Comparison of ENCODE assay signal across 17 cellular contexts in the genomic region with DNA sequence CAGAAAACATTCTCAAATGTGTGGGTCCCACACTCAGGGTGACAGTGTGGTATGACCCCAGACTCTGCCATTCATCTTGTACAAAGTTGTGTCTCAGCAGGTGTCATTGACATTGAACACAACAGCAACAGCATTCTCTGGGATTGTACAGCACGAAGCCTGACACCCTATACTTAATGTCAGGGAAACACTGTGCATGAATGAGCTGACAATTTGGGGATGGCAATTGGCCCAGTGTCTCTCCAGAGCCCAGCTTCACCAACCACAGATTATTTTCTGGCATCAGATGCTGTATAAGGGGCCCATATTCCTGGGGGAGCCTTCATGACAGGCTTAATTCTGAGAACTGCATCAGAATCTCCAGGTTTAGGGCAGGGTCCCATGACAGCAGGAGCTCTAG.
DNase-seq lines count a peak whose midpoint lies in the region; FAIRE-seq and TF ChIP-seq lines count a peak whose summit lies in the region.
"Had no signal": no experiment of that assay in that cellular context is flagged by ENCODE, and none has a peak within 500 bp of the region (broad histone marks: within the 10 kb centered on the region; RNA-seq: fewer than 3 reads in every experiment).

No MANE protein-coding gene starts in this region.

- TF ChIP-seq POLR2A in tibial nerve (IDR thresholded peaks at IDR 0.05) (no peak), ovary (IDR thresholded peaks at IDR 0.05) (no peak)

- FAIRE-seq in urothelium cell line (lab: Jason Lieb, UNC): peak; percentile 27
- FAIRE-seq: GM12878, GM19239, H1, HepG2 had no signal

- H3K27me3 ChIP-seq in tibial nerve: no peaks in the 10 kb centered on the region
- no peaks in the 10 kb centered on the region for H3K27me3 ChIP-seq in ovary
- H3K27me3 ChIP-seq: BLaER1 treated with 17β-estradiol and CSF1 and Interleukin-3, amounts not matched to agents 10 nM and 100 nM had no signal

- 56 to 75% methylated on average over 1 of the region's 1 CpG for WGBS in tibial nerve, 2 donors
- WGBS in ovary, 3 donors: 70 to 93% (median 73%) methylated on average over 1 of the region's 1 CpG

- H3K4me1 ChIP-seq in tibial nerve: no peaks in the 10 kb centered on the region
- H3K4me1 ChIP-seq in ovary (ENCODE audit: insufficient read depth): no peaks in the 10 kb centered on the region

- H3K4me3 ChIP-seq in tibial nerve (no peak overlapping the region), ovary (no peak overlapping the region)
- H3K4me3 ChIP-seq: BLaER1 treated with 17β-estradiol and CSF1 and Interleukin-3, amounts not matched to agents 10 nM and 100 nM; GM12878 had no signal

- no peak overlapping the region for H3K27ac ChIP-seq in tibial nerve
- H3K27ac ChIP-seq in ovary: no peak overlapping the region

- DNase-seq in COR-L47 (lab: John Stamatoyannopoulos, UW) (peak; percentile 27), NCI-H2081 treated with DMSO at 0.1 percent for 48 hours (lab: John Stamatoyannopoulos, UW) (peak; percentile 66), NCI-H69 (lab: John Stamatoyannopoulos, UW) (peak; percentile 87), urothelium cell line (ENCODE audit: low spot score) (no peak), tibial nerve (ENCODE audit: low spot score in 2 of 2) (no peak), ovary (no peak)
- DNase-seq: CD8-positive, alpha-beta T cell; DMS 273 treated with DMSO at 0.1 percent for 48 hours; DMS53; DND-41; EL; H9 had no signal

- TF ChIP-seq EP300 in tibial nerve (IDR thresholded peaks at IDR 0.05) (no peak), ovary (IDR thresholded peaks at IDR 0.05) (no peak)

- intact Hi-C loops in ovary (cut with DNase I): no loop called here

- no peaks in the 10 kb centered on the region for H3K9me3 ChIP-seq in tibial nerve
- no peaks in the 10 kb centered on the region for H3K9me3 ChIP-seq in ovary
- H3K9me3 ChIP-seq: BLaER1 treated with 17β-estradiol and CSF1 and Interleukin-3, amounts not matched to agents 10 nM and 100 nM had no signal

- H3K36me3 ChIP-seq in tibial nerve (no peaks in the 10 kb centered on the region), ovary (no peaks in the 10 kb centered on the region)
- H3K36me3 ChIP-seq: BLaER1 treated with 17β-estradiol and CSF1 and Interleukin-3, amounts not matched to agents 10 nM and 100 nM had no signal

- TF ChIP-seq CTCF in tibial nerve (IDR thresholded peaks at IDR 0.05) (no peak), ovary (IDR thresholded peaks at IDR 0.05) (no peak)

Comparison
In these comparisons a context has a peak if more than half of its experiments do, and no peak if none do; other contexts are left out.
1. DNase-seq: peak in COR-L47 (single experiment), NCI-H2081 treated with DMSO at 0.1 percent for 48 hours (single experiment) and NCI-H69 (single experiment); none in urothelium cell line (single experiment), tibial nerve (0 of 2) and ovary (0 of 5).